Comparison of ENCODE assay signal across 12 cellular contexts in the genomic region with DNA sequence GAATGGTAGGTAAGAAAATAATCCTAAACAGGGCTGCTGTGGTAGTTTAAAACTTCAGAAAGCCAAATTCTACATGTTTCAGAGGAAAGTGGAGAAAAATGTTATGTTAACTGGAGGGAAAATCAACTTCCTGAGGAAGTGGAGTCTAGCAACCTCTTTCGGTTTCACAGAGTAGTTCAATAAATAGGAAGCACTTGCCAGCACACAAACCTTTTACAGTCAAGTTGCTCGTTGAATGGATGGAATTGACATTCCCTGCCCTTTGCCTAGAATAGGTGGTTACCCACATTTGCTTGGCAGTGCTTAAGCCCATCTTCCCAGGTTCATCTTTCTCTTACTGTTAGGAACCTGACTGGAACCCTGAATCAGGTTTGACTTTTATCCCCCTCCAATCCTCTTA. TPM values are rescaled to one million over a fixed set of nuclear protein-coding genes. Genes with fewer than 3 reads are reported as not detected.
DNase-seq lines count a peak whose midpoint lies in the region; ATAC-seq and TF ChIP-seq lines count a peak whose summit lies in the region.
"Had no signal": no experiment of that assay in that cellular context is flagged by ENCODE, and none has a peak within 500 bp of the region (broad histone marks: within the 10 kb centered on the region; RNA-seq: fewer than 3 reads in every experiment).

No MANE protein-coding gene starts in this region.

- H2AK5ac ChIP-seq in neuronal stem cell (ENCODE audit: low read depth, low read length) = no peak overlapping the region

- H3K36me3 ChIP-seq in OCI-LY3 (replicated peaks; ENCODE audit: low read depth, low read length) (peaks cover 64% of the 10 kb centered on the region), neuronal stem cell (replicated peaks in 1 of 2; ENCODE audit: control insufficient read depth in 2 of 2, insufficient read depth in 2 of 2, low read length in 2 of 2) (peaks cover 2 to 73% of the 10 kb centered on the region in 2 donors), GM23248 (ENCODE audit: low read depth) (peaks cover 73% of the 10 kb centered on the region)

- no peaks in the 10 kb centered on the region for H3K9me3 ChIP-seq in OCI-LY3 (ENCODE audit: insufficient read depth, low read length)
- no peaks in the 10 kb centered on the region for H3K9me3 ChIP-seq in neuronal stem cell (replicated peaks in 1 of 2; ENCODE audit: control insufficient read depth in 2 of 2, insufficient read depth in 1 of 2, low read depth in 1 of 2, low read length in 2 of 2)
- no peaks in the 10 kb centered on the region for H3K9me3 ChIP-seq in GM23248 (ENCODE audit: low read depth)

- in situ Hi-C loops in GM23248 (cut with MboI) = no loop called here

- H3K27ac ChIP-seq in OCI-LY3 (ENCODE audit: low read length) = peak overlapping the region; percentile 73
- H3K27ac ChIP-seq in neuronal stem cell (replicated peaks; ENCODE audit: low read length) = no peak overlapping the region
- H3K27ac ChIP-seq in GM23248 = no peak overlapping the region

- peaks cover 60% of the 10 kb centered on the region for H3K79me2 ChIP-seq in OCI-LY3 (ENCODE audit: low read length)
- H3K79me2 ChIP-seq in GM23248 (ENCODE audit: insufficient read depth) = peaks cover 99% of the 10 kb centered on the region

- peaks cover 4 to 18% of the 10 kb centered on the region in 2 donors for H3K36me3 Mint-ChIP-seq in activated T-cell treated with anti-CD3 and anti-CD28 coated beads, Interleukin-2, amount 50 U/mL, for 72 hours (ENCODE audit: insufficient read depth in 2 of 2)
- peaks cover 22% of the 10 kb centered on the region for H3K36me3 Mint-ChIP-seq in activated T-cell treated with anti-CD3 and anti-CD28 coated beads, Interleukin-2, amount 50 U/mL, for 4 hours (ENCODE audit: insufficient read depth)
- peaks cover 59% of the 10 kb centered on the region for H3K36me3 Mint-ChIP-seq in central memory CD8-positive, alpha-beta T cell (ENCODE audit: insufficient read depth)

- no peak overlapping the region for H4K91ac ChIP-seq in neuronal stem cell (ENCODE audit: low read depth, low read length, poor library complexity)

- peak overlapping the region in 1 of 2 donors; percentile 44 for H3K4me3 Mint-ChIP-seq in activated T-cell treated with anti-CD3 and anti-CD28 coated beads, Interleukin-2, amount 50 U/mL, for 72 hours
- no peak overlapping the region for H3K4me3 Mint-ChIP-seq in activated T-cell treated with anti-CD3 and anti-CD28 coated beads, Interleukin-2, amount 50 U/mL, for 4 hours
- no peak overlapping the region for H3K4me3 Mint-ChIP-seq in central memory CD8-positive, alpha-beta T cell
- H3K4me3 Mint-ChIP-seq in stimulated activated naive CD8-positive, alpha-beta T cell treated with anti-CD3 and anti-CD28 coated beads, Interleukin-15, amount 100 ng/mL, for 72 hours = peak overlapping the region; percentile 34 to 42

- H3F3A ChIP-seq in GM23248 (ENCODE audit: insufficient read depth) = 0 out of 2 replicates have a peak, but pooled peaks cover 7% of the 10 kb centered on the region

- H3K27ac Mint-ChIP-seq in activated T-cell treated with anti-CD3 and anti-CD28 coated beads, Interleukin-2, amount 50 U/mL, for 72 hours = peak overlapping the region; percentile 64
- H3K27ac Mint-ChIP-seq in central memory CD8-positive, alpha-beta T cell (ENCODE audit: low read depth) = peak overlapping the region; percentile 63
- H3K27ac Mint-ChIP-seq in stimulated activated naive CD8-positive, alpha-beta T cell treated with anti-CD3 and anti-CD28 coated beads, Interleukin-15, amount 100 ng/mL, for 72 hours = peak overlapping the region; percentile 71 to 86

- H3K4me1 ChIP-seq in OCI-LY3 (ENCODE audit: low read length) (peaks cover 51% of the 10 kb centered on the region), neuronal stem cell (ENCODE audit: control insufficient read depth in 2 of 2, insufficient read depth in 1 of 2, low read depth in 1 of 2, low read length in 2 of 2) (peaks cover 0 to 2% of the 10 kb centered on the region in 2 donors), GM23248 (ENCODE audit: insufficient read depth) (peaks cover 10% of the 10 kb centered on the region)

- H3K9ac ChIP-seq in OCI-LY3 (ENCODE audit: low read length) (peak overlapping the region; percentile 33; the same call in 1 of the 2 replicates), neuronal stem cell (ENCODE audit: low read depth, low read length, poor library complexity) (no peak overlapping the region), GM23248 (no peak overlapping the region)

- H3K79me1 ChIP-seq in neuronal stem cell (ENCODE audit: low read depth, low read length) = no peaks in the 10 kb centered on the region

- H3K18ac ChIP-seq in neuronal stem cell (ENCODE audit: low read length) = no peak overlapping the region

- H2BK5ac ChIP-seq in neuronal stem cell (ENCODE audit: low read length) = no peak overlapping the region

- no peaks in the 10 kb centered on the region for H3K9me3 Mint-ChIP-seq in activated T-cell treated with anti-CD3 and anti-CD28 coated beads, Interleukin-2, amount 50 U/mL, for 72 hours
- no peaks in the 10 kb centered on the region for H3K9me3 Mint-ChIP-seq in activated T-cell treated with anti-CD3 and anti-CD28 coated beads, Interleukin-2, amount 50 U/mL, for 4 hours
- H3K9me3 Mint-ChIP-seq in central memory CD8-positive, alpha-beta T cell = no peaks in the 10 kb centered on the region
- no peaks in the 10 kb centered on the region for H3K9me3 Mint-ChIP-seq in stimulated activated naive CD8-positive, alpha-beta T cell treated with anti-CD3 and anti-CD28 coated beads, Interleukin-15, amount 100 ng/mL, for 72 hours

- H3K14ac ChIP-seq in neuronal stem cell (ENCODE audit: low read length) = no peak overlapping the region

- no peaks in the 10 kb centered on the region for H3K27me3 Mint-ChIP-seq in activated T-cell treated with anti-CD3 and anti-CD28 coated beads, Interleukin-2, amount 50 U/mL, for 72 hours (ENCODE audit: low read depth)
- no peaks in the 10 kb centered on the region for H3K27me3 Mint-ChIP-seq in activated T-cell treated with anti-CD3 and anti-CD28 coated beads, Interleukin-2, amount 50 U/mL, for 4 hours (ENCODE audit: low read depth)
- no peaks in the 10 kb centered on the region for H3K27me3 Mint-ChIP-seq in central memory CD8-positive, alpha-beta T cell
- H3K27me3 Mint-ChIP-seq in stimulated activated naive CD8-positive, alpha-beta T cell treated with anti-CD3 and anti-CD28 coated beads, Interleukin-15, amount 100 ng/mL, for 72 hours = no peaks in the 10 kb centered on the region

- no peak overlapping the region for H3K4ac ChIP-seq in neuronal stem cell (ENCODE audit: low read length)

- no peak overlapping the region for H2BK120ac ChIP-seq in neuronal stem cell (ENCODE audit: low read depth, low read length)

- H3K4me2 ChIP-seq in OCI-LY3 (ENCODE audit: low read length) (peak overlapping the region; percentile 48), neuronal stem cell (ENCODE audit: insufficient read depth, low read length, poor library complexity, severe bottlenecking) (no peak overlapping the region), GM23248 (ENCODE audit: unreplicated experiment) (no peak overlapping the region)

- no peak overlapping the region for H2BK15ac ChIP-seq in neuronal stem cell (ENCODE audit: low read length)

- H4K20me1 ChIP-seq in OCI-LY3 (ENCODE audit: insufficient read depth, low read length) = no peaks in the 10 kb centered on the region
- no peaks in the 10 kb centered on the region; the same call in 1 of the 2 replicates for H4K20me1 ChIP-seq in GM23248 (ENCODE audit: insufficient read depth)

- no peak overlapping the region for H3K23ac ChIP-seq in neuronal stem cell (ENCODE audit: low read depth, low read length, poor library complexity)

- H3K9me2 ChIP-seq in GM23248 (ENCODE audit: insufficient read depth) = no peaks in the 10 kb centered on the region

- DNase-seq in activated T-cell treated with anti-CD3 and anti-CD28 coated beads, Interleukin-2, amount 50 U/mL, for 72 hours = no peak
- no peak for DNase-seq in activated T-cell treated with anti-CD3 and anti-CD28 coated beads, Interleukin-2, amount 50 U/mL, for 4 hours
- no peak for DNase-seq in central memory CD8-positive, alpha-beta T cell (ENCODE audit: low spot score in 2 of 2)
- no peak for DNase-seq in stimulated activated naive CD8-positive, alpha-beta T cell treated with anti-CD3 and anti-CD28 coated beads, Interleukin-15, amount 100 ng/mL, for 72 hours
- DNase-seq in neuronal stem cell (ENCODE audit: low spot score) = no peak
- DNase-seq in GM23248 = no peak
- no peak for DNase-seq in OCI-M1 (lab: John Stamatoyannopoulos, UW)
- DNase-seq: erythroblast, GF-D8, small intestine had no signal

- H2AFZ ChIP-seq in OCI-LY3 (ENCODE audit: low read depth, low read length) = no peak overlapping the region
- no peak overlapping the region for H2AFZ ChIP-seq in neuronal stem cell (ENCODE audit: low read length)
- no peak overlapping the region for H2AFZ ChIP-seq in GM23248

- no peaks in the 10 kb centered on the region for H3K27me3 ChIP-seq in OCI-LY3 (ENCODE audit: low read depth, low read length)
- no peaks in the 10 kb centered on the region for H3K27me3 ChIP-seq in neuronal stem cell (ENCODE audit: control insufficient read depth in 3 of 3, insufficient read depth in 3 of 3, low read depth in 1 of 3, low read length in 3 of 3)
- no peaks in the 10 kb centered on the region for H3K27me3 ChIP-seq in GM23248 (replicated peaks; ENCODE audit: insufficient read depth)

- H4K8ac ChIP-seq in neuronal stem cell (ENCODE audit: low read depth, low read length) = no peak overlapping the region

- no peak overlapping the region for H2BK12ac ChIP-seq in neuronal stem cell (ENCODE audit: low read length)

- H3K4me3 ChIP-seq in OCI-LY3 (ENCODE audit: low read length) (no peak overlapping the region), neuronal stem cell (ENCODE audit: low read length in 2 of 2) (no peak overlapping the region), GM23248 (no peak overlapping the region)

- no peak for ATAC-seq in activated T-cell treated with anti-CD3 and anti-CD28 coated beads, Interleukin-2, amount 50 U/mL, for 72 hours (replicated peaks in 1 of 2)
- no peak for ATAC-seq in activated T-cell treated with anti-CD3 and anti-CD28 coated beads, Interleukin-2, amount 50 U/mL, for 4 hours
- no peak for ATAC-seq in central memory CD8-positive, alpha-beta T cell (replicated peaks; ENCODE audit: extremely low read depth, poor library complexity, severe bottlenecking)
- ATAC-seq in stimulated activated naive CD8-positive, alpha-beta T cell treated with anti-CD3 and anti-CD28 coated beads, Interleukin-15, amount 100 ng/mL, for 72 hours = no peak
- ATAC-seq: activated CD4-positive, CD25-positive, alpha-beta regulatory T cell treated with anti-CD3 and anti-CD28 coated beads, Interleukin-2, amount 50 U/mL, for 24 hours had no signal

- no CpG with 5 or more reads among the region's 2 CpGs for WGBS in neuronal stem cell (ENCODE audit: extremely low coverage in 2 of 2, insufficient read length in 2 of 2, insufficient replicate concordance in 1 of 2), 2 donors
- 78 to 83% methylated on average over 2 of the region's 2 CpGs for WGBS in GM23248 (ENCODE audit: low coverage in 1 of 2, low lambda C conversion rate in 2 of 2, missing lambda C conversion rate in 2 of 2), 2 experiments

- H3K4me1 Mint-ChIP-seq in activated T-cell treated with anti-CD3 and anti-CD28 coated beads, Interleukin-2, amount 50 U/mL, for 72 hours (ENCODE audit: low read depth) = peaks cover 49% of the 10 kb centered on the region
- peaks cover 44% of the 10 kb centered on the region for H3K4me1 Mint-ChIP-seq in activated T-cell treated with anti-CD3 and anti-CD28 coated beads, Interleukin-2, amount 50 U/mL, for 4 hours (ENCODE audit: low read depth)
- H3K4me1 Mint-ChIP-seq in central memory CD8-positive, alpha-beta T cell = peaks cover 36% of the 10 kb centered on the region
- H3K4me1 Mint-ChIP-seq in stimulated activated naive CD8-positive, alpha-beta T cell treated with anti-CD3 and anti-CD28 coated beads, Interleukin-15, amount 100 ng/mL, for 72 hours = peaks cover 50% of the 10 kb centered on the region

- peak; percentile 28 for TF ChIP-seq CTCF in OCI-LY3 (IDR thresholded peaks at IDR 0.05; ENCODE audit: low read depth, low read length)

RNA-seq across cellular contexts. Expression of gene ANKRD13A, which starts 15.9 kb away (rescaled TPM):
- total RNA-seq in activated T-cell treated with anti-CD3 and anti-CD28 coated beads, Interleukin-2, amount 50 U/mL, for 72 hours = 10 to 100 TPM; 67.8 to 72.8 TPM
- 10 to 100 TPM; 30.6 to 42.7 (median 38.8) TPM for total RNA-seq in activated T-cell treated with anti-CD3 and anti-CD28 coated beads, Interleukin-2, amount 50 U/mL, for 4 hours
- polyA plus RNA-seq in neuronal stem cell (2013, experiment 1 of 2) = 12.9 TPM
- polyA plus RNA-seq in neuronal stem cell (2013, experiment 2 of 2) = 13.6 TPM
- total RNA-seq in GM23248 (2014; rRNA removed; shearing (Covaris generic)) = 237 and 241 TPM in 2 replicates
- 74.8 and 77.3 TPM in 2 replicates for polyA plus RNA-seq in GM23248 (2016; fragmentation: Nextera tagmentation; extraction: Ambion mirVana)

RNA-seq across cellular contexts. Expression of gene GIT2, which starts 19.0 kb away (rescaled TPM):
- total RNA-seq in activated T-cell treated with anti-CD3 and anti-CD28 coated beads, Interleukin-2, amount 50 U/mL, for 72 hours = 10 to 100 TPM; 70.0 to 74.9 TPM
- total RNA-seq in activated T-cell treated with anti-CD3 and anti-CD28 coated beads, Interleukin-2, amount 50 U/mL, for 4 hours = 10 to 100 TPM; 43.0 to 51.8 (median 49.0) TPM
- 13.3 TPM for polyA plus RNA-seq in neuronal stem cell (2013, experiment 1 of 2)
- polyA plus RNA-seq in neuronal stem cell (2013, experiment 2 of 2) = 13.8 TPM
- total RNA-seq in GM23248 (2014; rRNA removed; shearing (Covaris generic)) = 23.4 and 26.4 TPM in 2 replicates
- 42.1 TPM in 2 replicates for polyA plus RNA-seq in GM23248 (2016; fragmentation: Nextera tagmentation; extraction: Ambion mirVana)

RNA-seq across cellular contexts. Expression of gene C12orf76, which starts 33.2 kb away (rescaled TPM):
- total RNA-seq in activated T-cell treated with anti-CD3 and anti-CD28 coated beads, Interleukin-2, amount 50 U/mL, for 72 hours = 10 to 100 TPM; 16.9 to 19.0 TPM
- 1 to 10 TPM; 5.9 to 6.8 (median 6.4) TPM for total RNA-seq in activated T-cell treated with anti-CD3 and anti-CD28 coated beads, Interleukin-2, amount 50 U/mL, for 4 hours
- polyA plus RNA-seq in neuronal stem cell (2013, experiment 1 of 2) = 42.5 TPM
- 43.2 TPM for polyA plus RNA-seq in neuronal stem cell (2013, experiment 2 of 2)
- 21.2 and 29.7 TPM in 2 replicates for total RNA-seq in GM23248 (2014; rRNA removed; shearing (Covaris generic))
- 8.5 and 12.3 TPM in 2 replicates for polyA plus RNA-seq in GM23248 (2016; fragmentation: Nextera tagmentation; extraction: Ambion mirVana)

Comparison
In these comparisons a context has a peak if more than half of its experiments do, and no peak if none do; other contexts are left out.
1. H3K4me3 Mint-ChIP-seq: peak in stimulated activated naive CD8-positive, alpha-beta T cell treated with anti-CD3 and anti-CD28 coated beads, Interleukin-15, amount 100 ng/mL, for 72 hours (2 of 2); none in activated T-cell treated with anti-CD3 and anti-CD28 coated beads, Interleukin-2, amount 50 U/mL, for 4 hours (single experiment) and central memory CD8-positive, alpha-beta T cell (single experiment).
2. Peak in every context shown above with its lines, with median percentiles within 50 percentile points of each other: H3K27ac Mint-ChIP-seq.